In genomic region chr22:38467904-38468760, GRCh38 we compare ENCODE assay signal across 8 cellular contexts. TPM values are rescaled to one million over a fixed set of nuclear protein-coding genes. Genes with fewer than 3 reads are reported as not detected.
DNase-seq lines count a peak whose midpoint lies in the region; ATAC-seq lines count a peak whose summit lies in the region.

Gene KDELR3 (plus strand): TSS chr22:38468096. CDS start chr22:38468234, 138 bp downstream.

- H3K4me3 ChIP-seq in BLaER1 (peak within 1 kb of the TSS; percentile 60), ectodermal cell (ENCODE audit: insufficient read depth, low read depth, low read length) (peak within 1 kb of the TSS; percentile 48)

- H3K9ac ChIP-seq in BLaER1 = peak within 1 kb of the TSS; percentile 38; the same call in 1 of the 2 replicates

- H3K27ac ChIP-seq in BLaER1 = peak within 1 kb of the TSS; percentile 44; the same call in 1 of the 2 replicates
- H3K27ac ChIP-seq in ectodermal cell (ENCODE audit: insufficient read depth, low read depth, low read length, poor library complexity, severe bottlenecking) = no peak within 1 kb of the TSS

- peak; percentile 41 for ATAC-seq in HG03565 (IDR thresholded peaks at IDR 0.05; ENCODE audit: unreplicated experiment)

- H3K4me2 ChIP-seq in BLaER1 = peak within 1 kb of the TSS; percentile 93

- H3K36me3 ChIP-seq in BLaER1 (no peaks in the 10 kb centered on the region), ectodermal cell (ENCODE audit: control insufficient read depth, insufficient read depth, low read length) (no peaks in the 10 kb centered on the region)

- H3K4me1 ChIP-seq in BLaER1 (peaks cover 53% of the 10 kb centered on the region), ectodermal cell (ENCODE audit: control insufficient read depth, insufficient read depth, low read length) (peaks cover 19% of the 10 kb centered on the region)

- H3K27me3 ChIP-seq in BLaER1 = peaks cover 33% of the 10 kb centered on the region
- peaks cover 38% of the 10 kb centered on the region for H3K27me3 ChIP-seq in ectodermal cell (ENCODE audit: control insufficient read depth, insufficient read depth, low read length, poor library complexity, severe bottlenecking)

- H4K20me1 ChIP-seq in BLaER1 = no peaks in the 10 kb centered on the region

- no peaks in the 10 kb centered on the region for H3K9me3 ChIP-seq in BLaER1
- H3K9me3 ChIP-seq in ectodermal cell (ENCODE audit: control insufficient read depth, low read length) = no peaks in the 10 kb centered on the region

- DNase-seq in activated CD4-positive, alpha-beta T cell treated with anti-CD3 and anti-CD28 coated beads for 4 hours = peak; percentile 42 to 48
- DNase-seq in lung microvascular endothelial cell (ENCODE audit: low read depth in 2 of 2) (peak; percentile 65 to 74), NCI-H1092 (lab: John Stamatoyannopoulos, UW) (no peak), Ammon's horn (ENCODE audit: low spot score) (no peak)
- DNase-seq in stimulated activated CD8-positive, alpha-beta memory T cell treated with anti-CD3 and anti-CD28 coated beads, Interleukin-15, amount 100 ng/mL, for 48 hours (ENCODE audit: low read depth in 2 of 2) = peak; percentile 53 to 66

- 6 to 8% methylated on average over 59 to 61 of the region's 61 CpGs for WGBS in ectodermal cell, 2 experiments

RNA-seq across cellular contexts. Expression of gene KDELR3, which starts in this region (rescaled TPM):
- polyA plus RNA-seq in ectodermal cell (2013, experiment 1 of 4) = 5.5 TPM
- polyA plus RNA-seq in ectodermal cell (2013, experiment 2 of 4) = 7.7 TPM
- 8.0 TPM for polyA plus RNA-seq in ectodermal cell (2013, experiment 3 of 4)
- 8.8 TPM for polyA plus RNA-seq in ectodermal cell (2013, experiment 4 of 4)
- total RNA-seq in lung microvascular endothelial cell = 15.7 and 23.5 TPM in 2 replicates

Comparison
In these comparisons a context has a peak if more than half of its experiments do, and no peak if none do; other contexts are left out.
1. DNase-seq: peak in activated CD4-positive, alpha-beta T cell treated with anti-CD3 and anti-CD28 coated beads for 4 hours (2 of 2), lung microvascular endothelial cell (2 of 2) and stimulated activated CD8-positive, alpha-beta memory T cell treated with anti-CD3 and anti-CD28 coated beads, Interleukin-15, amount 100 ng/mL, for 48 hours (2 of 2); none in NCI-H1092 (single experiment) and Ammon's horn (single experiment).